In the genomic region with DNA sequence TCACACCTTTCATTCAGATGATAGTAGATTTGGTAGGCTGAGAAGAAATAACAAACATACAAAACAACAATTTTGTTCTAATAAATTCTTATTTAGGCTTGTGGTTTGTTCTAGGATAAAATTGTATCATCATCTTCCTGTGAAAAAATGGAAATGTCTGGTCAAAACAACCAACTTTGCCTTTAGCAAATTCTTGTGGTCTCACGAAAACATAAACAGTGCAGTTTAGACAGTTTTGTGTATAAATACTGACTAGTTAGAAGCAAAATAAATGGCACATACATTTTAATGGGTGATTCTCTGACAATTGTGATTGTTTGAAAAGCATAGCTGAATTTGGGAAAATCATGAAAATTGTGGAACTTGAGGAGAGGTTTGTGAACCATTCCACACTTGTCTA, we compare ENCODE assay signal across 7 cellular contexts.
"Had no signal": no experiment of that assay in that cellular context is flagged by ENCODE, and none has a peak within 500 bp of the region (broad histone marks: within the 10 kb centered on the region; RNA-seq: fewer than 3 reads in every experiment).

No MANE protein-coding gene starts in this region.

- H3K4me3 ChIP-seq: GM23338, K562 had no signal

- ATAC-seq: GM23338, K562 had no signal

- H3K4me2 ChIP-seq: GM23338 had no signal

- DNase-seq: H9, HCEC 1CT, IMR-90 had no signal

- FAIRE-seq: H1, H54, K562 had no signal

- H2AFZ ChIP-seq: GM23338 had no signal
